Comparison of ENCODE assay signal across 18 cellular contexts in the genomic region with DNA sequence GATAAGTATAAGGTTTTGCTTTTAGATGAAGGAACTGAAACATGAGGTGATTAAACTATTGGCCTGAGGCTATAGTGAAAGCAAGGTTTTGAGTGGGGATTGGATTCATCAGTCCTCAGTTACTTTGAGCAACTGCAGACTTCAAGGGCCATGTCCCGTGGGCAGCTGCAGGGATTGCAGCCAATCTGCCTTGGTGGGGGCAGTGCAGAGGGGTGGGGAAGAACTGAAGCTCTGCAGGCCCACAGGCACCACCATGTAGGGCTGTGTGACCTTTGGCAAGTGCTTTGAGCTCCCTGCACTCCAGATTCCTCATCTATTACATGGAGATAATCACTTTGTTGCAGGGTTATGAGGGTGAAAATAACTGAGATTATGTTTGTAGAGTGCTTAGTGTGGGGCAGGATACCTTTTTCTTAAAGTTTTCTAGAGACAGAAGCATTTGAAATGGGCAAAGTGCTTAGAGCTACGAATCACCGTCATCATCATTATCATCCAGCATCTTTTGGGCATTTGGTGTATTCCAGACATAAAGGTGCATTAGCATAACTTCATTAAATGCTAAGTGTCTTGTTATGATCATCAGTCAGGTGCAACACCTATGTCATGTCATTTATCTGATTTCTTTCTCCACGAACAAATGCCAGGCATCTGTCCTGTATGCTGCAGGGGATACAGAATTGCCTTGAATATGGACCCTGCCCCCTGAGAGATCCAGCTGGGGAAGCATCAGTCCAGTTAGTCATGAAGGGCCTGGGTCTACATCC.
"Had no signal": no experiment of that assay in that cellular context is flagged by ENCODE, and none has a peak within 500 bp of the region (broad histone marks: within the 10 kb centered on the region; RNA-seq: fewer than 3 reads in every experiment).

No MANE protein-coding gene starts in this region.

- H3K9me3 Mint-ChIP-seq: activated CD4-positive, alpha-beta T cell treated with anti-CD3 and anti-CD28 coated beads, Interleukin-2, amount 10 ng/mL, durations not matched to agents 24 days and 14 days; activated CD8-positive, alpha-beta T cell treated with anti-CD3 and anti-CD28 coated beads for 36 hours; activated naive CD8-positive, alpha-beta T cell treated with anti-CD3 and anti-CD28 coated beads, Interleukin-2, amount 10 ng/mL, durations not matched to agents 7 days and 5 days had no signal

- ATAC-seq: activated CD8-positive, alpha-beta T cell treated with anti-CD3 and anti-CD28 coated beads for 36 hours; activated T-helper 17 cell treated with anti-CD3 and anti-CD28 coated beads, Interleukin-2, amount 50 U/mL, for 72 hours; body of pancreas; left lobe of liver; stimulated activated naive CD8-positive, alpha-beta T cell treated with anti-CD3 and anti-CD28 coated beads, Interleukin-15, Interleukin-2, amounts not matched to agents 100 U/mL and 50 U/mL, for 24 hours had no signal

- H3K27me3 Mint-ChIP-seq: activated CD4-positive, alpha-beta T cell treated with anti-CD3 and anti-CD28 coated beads, Interleukin-2, amount 10 ng/mL, durations not matched to agents 24 days and 14 days; activated naive CD8-positive, alpha-beta T cell treated with anti-CD3 and anti-CD28 coated beads, Interleukin-2, amount 10 ng/mL, durations not matched to agents 7 days and 5 days had no signal

- H3K4me1 Mint-ChIP-seq: activated CD4-positive, alpha-beta T cell treated with anti-CD3 and anti-CD28 coated beads, Interleukin-2, amount 10 ng/mL, durations not matched to agents 24 days and 14 days; activated naive CD8-positive, alpha-beta T cell treated with anti-CD3 and anti-CD28 coated beads, Interleukin-2, amount 10 ng/mL, durations not matched to agents 7 days and 5 days; activated T-helper 17 cell treated with anti-CD3 and anti-CD28 coated beads, Interleukin-2, amount 50 U/mL, for 72 hours had no signal

- H3K4me3 ChIP-seq: body of pancreas, skin epidermis, tibial artery, uterus had no signal

- H3K36me3 Mint-ChIP-seq: activated naive CD8-positive, alpha-beta T cell treated with anti-CD3 and anti-CD28 coated beads, Interleukin-2, amount 10 ng/mL, durations not matched to agents 7 days and 5 days had no signal

- H3K4me3 Mint-ChIP-seq: activated CD4-positive, alpha-beta T cell treated with anti-CD3 and anti-CD28 coated beads, Interleukin-2, amount 10 ng/mL, durations not matched to agents 24 days and 14 days; activated CD8-positive, alpha-beta T cell treated with anti-CD3 and anti-CD28 coated beads for 36 hours; activated naive CD8-positive, alpha-beta T cell treated with anti-CD3 and anti-CD28 coated beads, Interleukin-2, amount 10 ng/mL, durations not matched to agents 7 days and 5 days; activated T-helper 17 cell treated with anti-CD3 and anti-CD28 coated beads, Interleukin-2, amount 50 U/mL, for 72 hours had no signal

- H3K4me1 ChIP-seq: body of pancreas, tibial artery, uterus had no signal

- H3K27me3 ChIP-seq: body of pancreas, uterus had no signal

- H3K27ac Mint-ChIP-seq: activated CD4-positive, alpha-beta T cell treated with anti-CD3 and anti-CD28 coated beads, Interleukin-2, amount 10 ng/mL, durations not matched to agents 24 days and 14 days; activated CD8-positive, alpha-beta T cell treated with anti-CD3 and anti-CD28 coated beads for 36 hours; activated naive CD8-positive, alpha-beta T cell treated with anti-CD3 and anti-CD28 coated beads, Interleukin-2, amount 10 ng/mL, durations not matched to agents 7 days and 5 days; activated T-helper 17 cell treated with anti-CD3 and anti-CD28 coated beads, Interleukin-2, amount 50 U/mL, for 72 hours had no signal

- H3K9me3 ChIP-seq: body of pancreas, uterus had no signal

- H3K36me3 ChIP-seq: tibial artery, uterus had no signal

- DNase-seq: activated CD4-positive, alpha-beta T cell treated with anti-CD3 and anti-CD28 coated beads, Interleukin-2, amount 10 ng/mL, durations not matched to agents 24 days and 14 days; activated CD8-positive, alpha-beta T cell treated with anti-CD3 and anti-CD28 coated beads for 36 hours; activated naive CD4-positive, alpha-beta T cell treated with Interleukin-2 at 50 U/mL for 16 hours; activated naive CD8-positive, alpha-beta T cell treated with anti-CD3 and anti-CD28 coated beads, Interleukin-2, amount 10 ng/mL, durations not matched to agents 7 days and 5 days; activated T-cell treated with anti-CD3 and anti-CD28 coated beads, Interleukin-2, amount 50 U/mL, for 1 hour; amygdala; body of pancreas; caudate nucleus; foreskin fibroblast; hypothalamus; mammary epithelial cell; stimulated activated naive CD8-positive, alpha-beta T cell treated with anti-CD3 and anti-CD28 coated beads, Interleukin-15, Interleukin-2, amounts not matched to agents 100 U/mL and 50 U/mL, for 24 hours; substantia nigra; tibial artery; uterus had no signal

- H3K27ac ChIP-seq: body of pancreas, skin epidermis, tibial artery, uterus had no signal
